Comparison of ENCODE assay signal across 10 cellular contexts in the genomic region with DNA sequence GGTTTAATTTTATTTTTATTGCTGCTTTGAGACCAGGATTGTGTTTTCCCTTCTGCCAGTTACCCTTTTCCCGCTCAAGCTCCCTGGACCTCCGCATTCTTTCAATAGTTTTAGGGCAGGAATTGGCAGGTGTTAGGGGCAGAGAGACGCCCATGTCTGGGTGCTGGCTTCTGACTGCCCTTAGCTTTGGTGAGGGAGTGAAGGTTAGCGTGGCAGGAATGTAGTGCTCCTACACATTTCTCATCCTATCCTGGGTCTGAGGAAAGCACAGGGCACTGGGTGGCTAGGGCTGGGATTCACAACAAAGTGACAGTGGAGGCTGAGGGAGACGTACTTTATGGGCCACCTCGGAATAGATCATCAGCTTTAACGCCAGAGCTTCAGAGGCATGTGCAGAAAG.
DNase-seq lines count a peak whose midpoint lies in the region; ATAC-seq, FAIRE-seq and TF ChIP-seq lines count a peak whose summit lies in the region.
"Had no signal": no experiment of that assay in that cellular context is flagged by ENCODE, and none has a peak within 500 bp of the region (broad histone marks: within the 10 kb centered on the region; RNA-seq: fewer than 3 reads in every experiment).

No MANE protein-coding gene starts in this region.

- intact Hi-C loops in spleen (cut with DNase I; ENCODE audit: low total_unique reads): loop anchor here (10.0 kb wide), 1 partner anchor 100 kb away; no protein-coding TSS in a partner anchor

- TF ChIP-seq POLR2A in spleen (IDR thresholded peaks at IDR 0.05): no peak

- H3K36me3 ChIP-seq in spleen (no peaks in the 10 kb centered on the region), H7 (replicated peaks; ENCODE audit: control insufficient read depth, insufficient read depth, low read length) (no peaks in the 10 kb centered on the region)

- H3K4me1 Mint-ChIP-seq in brain: peaks cover 90% of the 10 kb centered on the region

- 87 to 97% (median 90%) methylated on average over 7 of the region's 7 CpGs for WGBS in spleen, 5 donors

- DNase-seq in HTR-8/SVneo (ENCODE audit: insufficient read length, low spot score) (peak; percentile 59), spleen (no peak), H7 (no peak), UCSD-AML1 (lab: John Stamatoyannopoulos, UW; ENCODE audit: unreplicated experiment) (no peak)
- no peak for DNase-seq in stimulated activated CD4-positive, alpha-beta T cell treated with anti-CD3 and anti-CD28 coated beads, Interleukin-1b, Interleukin-23, amount 100 ng/mL, for 48 hours
- DNase-seq: DMS153 had no signal

- H3K27me3 ChIP-seq in layer of hippocampus (ENCODE audit: control insufficient read depth, insufficient read depth, low read length) (no peaks in the 10 kb centered on the region), spleen (replicated peaks in 1 of 7) (no peaks in the 10 kb centered on the region), H7 (ENCODE audit: control insufficient read depth, insufficient read depth, low read length) (no peaks in the 10 kb centered on the region)

- FAIRE-seq in HTR-8/SVneo (lab: Jason Lieb, UNC): peak; percentile 96
- FAIRE-seq: endometrium had no signal

- H3K4me3 ChIP-seq in spleen: no peak overlapping the region
- H3K4me3 ChIP-seq in H7 (ENCODE audit: insufficient read depth, low read depth, low read length): no peak overlapping the region

- no peak for TF ChIP-seq CTCF in brain (conservative IDR thresholded peaks at IDR 0.05)
- no peak for TF ChIP-seq CTCF in spleen (IDR thresholded peaks at IDR 0.05 in 8 of 11, conservative IDR thresholded peaks at IDR 0.05 in 3 of 11)

- no peaks in the 10 kb centered on the region for H3K9me3 Mint-ChIP-seq in brain

- peaks cover 3% of the 10 kb centered on the region for H3K27me3 Mint-ChIP-seq in brain

- no peaks in the 10 kb centered on the region for H3K9me3 ChIP-seq in spleen

- peak overlapping the region; percentile 94 to 99 (median 98) for H3K27ac Mint-ChIP-seq in brain

- peaks cover 38 to 95% (median 67%) of the 10 kb centered on the region in 6 donors for H3K4me1 ChIP-seq in spleen

- H3K27ac ChIP-seq in layer of hippocampus (ENCODE audit: low read depth, low read length) (peak overlapping the region; percentile 84), spleen (peak overlapping the region in 6 of 8 donors; percentile 10 to 87 (median 72))

- no peaks in the 10 kb centered on the region for H3K36me3 Mint-ChIP-seq in brain

- ATAC-seq in GM19395 (IDR thresholded peaks at IDR 0.05; ENCODE audit: unreplicated experiment): no peak

- peak overlapping the region; percentile 65 to 83 (median 75) for H3K4me3 Mint-ChIP-seq in brain
